Comparison of ENCODE assay signal across 18 cellular contexts in genomic region chr7:112110175-112110574, GRCh38.
"Had no signal": no experiment of that assay in that cellular context is flagged by ENCODE, and none has a peak within 500 bp of the region (broad histone marks: within the 10 kb centered on the region; RNA-seq: fewer than 3 reads in every experiment).

No MANE protein-coding gene starts in this region.

- H3K36me3 ChIP-seq: MG63 had no signal

- H3K4me2 ChIP-seq: SK-N-SH had no signal

- H3K9ac ChIP-seq: SK-N-SH had no signal

- H3K9me3 ChIP-seq: MG63, SK-N-SH had no signal

- DNase-seq: Karpas-422, KG1, MG63, NCI-H1092, NCI-H1105 treated with DMSO at 0.1 percent for 48 hours, NCI-H1417 treated with DMSO at 0.1 percent for 48 hours, NCI-H187, NCI-H2081 treated with DMSO at 0.1 percent for 48 hours, NCI-H2171, NCI-H226, NCI-H446, NCI-H510A, NCI-H524 treated with DMSO at 0.1 percent for 48 hours, NCI-H69, NCI-H774, RPMI8226, SHP77, SK-N-SH had no signal

- H3K27me3 ChIP-seq: MG63 had no signal

- H3K4me3 ChIP-seq: MG63 had no signal
